In genomic region chr16:85151603-85152413, GRCh38 we compare ENCODE assay signal across 7 cellular contexts. TPM values are rescaled to one million over a fixed set of nuclear protein-coding genes. Genes with fewer than 3 reads are reported as not detected.
DNase-seq lines count a peak whose midpoint lies in the region; ATAC-seq, FAIRE-seq and TF ChIP-seq lines count a peak whose summit lies in the region.

No MANE protein-coding gene starts in this region.

- POLR2A ChIA-PET in activated CD4-positive, alpha-beta memory T cell treated with anti-CD3 and anti-CD28 coated beads for 36 hours (lab: Charles Lee) = no interaction called here

- H3K4me3 ChIP-seq in keratinocyte (ENCODE audit: control insufficient read depth in 2 of 3, extremely low read depth in 1 of 3, insufficient read depth in 2 of 3, low read depth in 1 of 3, low read length in 3 of 3) (no peak overlapping the region), testis (no peak overlapping the region)

- H3K27ac ChIP-seq in keratinocyte (ENCODE audit: control insufficient read depth, insufficient read depth, low read length) (no peak overlapping the region), testis (no peak overlapping the region)

- ATAC-seq in HG02798 (IDR thresholded peaks at IDR 0.05; ENCODE audit: poor library complexity, unreplicated experiment) (peak; percentile 57), T-helper 17 cell (no peak)

- peaks cover 18% of the 10 kb centered on the region for H3K4me1 ChIP-seq in keratinocyte (ENCODE audit: control insufficient read depth, extremely low read depth, insufficient read depth, low read length)
- peaks cover 26% of the 10 kb centered on the region for H3K4me1 ChIP-seq in testis

- DNase-seq in astrocyte of the hippocampus (ENCODE audit: low read depth, low spot score) (peak; percentile 91), keratinocyte (ENCODE audit: low read depth, low spot score) (no peak), testis (peak; percentile 76), T-helper 17 cell (no peak), MV-4-11 (lab: John Stamatoyannopoulos, UW) (no peak)
- no peak for DNase-seq in activated CD4-positive, alpha-beta memory T cell treated with anti-CD3 and anti-CD28 coated beads for 36 hours

- TF ChIP-seq CTCF in keratinocyte (optimal IDR thresholded peaks at IDR 0.05 in 1 of 3, IDR thresholded peaks at IDR 0.05 in 1 of 3, conservative IDR thresholded peaks at IDR 0.05 in 1 of 3; ENCODE audit: extremely low read depth in 1 of 3, insufficient read depth in 2 of 3, low read length in 3 of 3) (no peak), testis (IDR thresholded peaks at IDR 0.05) (no peak)

- peaks cover 10% of the 10 kb centered on the region for H3K4me1 Mint-ChIP-seq in T-helper 17 cell
- no peaks in the 10 kb centered on the region for H3K4me1 Mint-ChIP-seq in activated CD4-positive, alpha-beta memory T cell treated with anti-CD3 and anti-CD28 coated beads for 36 hours (ENCODE audit: low read depth)

- no peaks in the 10 kb centered on the region for H3K9me1 ChIP-seq in keratinocyte (ENCODE audit: control insufficient read depth, extremely low read depth, insufficient read depth, low read length)

- 59 to 80% methylated on average over 6 to 24 of the region's 24 CpGs for WGBS in testis, 2 donors

- no peaks in the 10 kb centered on the region for H3K79me2 ChIP-seq in keratinocyte (ENCODE audit: control insufficient read depth, insufficient read depth, low read length)

- peak; percentile 73 for FAIRE-seq in keratinocyte (lab: Jason Lieb, UNC)

- H2AFZ ChIP-seq in keratinocyte (ENCODE audit: control insufficient read depth, low read length) = peak overlapping the region; percentile 47

- H4K20me1 ChIP-seq in keratinocyte (ENCODE audit: control insufficient read depth, extremely low read depth, insufficient read depth, low read length) = no peaks in the 10 kb centered on the region

- dilution Hi-C loops in keratinocyte (cut with MboI; ENCODE audit: extremely low pct_ligation_motif_present, low sequenced_read_pairs) = no loop called here

- H3K27ac Mint-ChIP-seq in T-helper 17 cell = no peak overlapping the region
- no peak overlapping the region for H3K27ac Mint-ChIP-seq in activated CD4-positive, alpha-beta memory T cell treated with anti-CD3 and anti-CD28 coated beads for 36 hours

- peaks cover 14% of the 10 kb centered on the region for H3K27me3 Mint-ChIP-seq in T-helper 17 cell
- no peaks in the 10 kb centered on the region for H3K27me3 Mint-ChIP-seq in activated CD4-positive, alpha-beta memory T cell treated with anti-CD3 and anti-CD28 coated beads for 36 hours

- peaks cover 8% of the 10 kb centered on the region for H3K36me3 Mint-ChIP-seq in T-helper 17 cell (ENCODE audit: low read depth)
- no peaks in the 10 kb centered on the region for H3K36me3 Mint-ChIP-seq in activated CD4-positive, alpha-beta memory T cell treated with anti-CD3 and anti-CD28 coated beads for 36 hours

- H3K9me3 ChIP-seq in keratinocyte (ENCODE audit: control insufficient read depth, low read depth, low read length) (no peaks in the 10 kb centered on the region), testis (no peaks in the 10 kb centered on the region), T-helper 17 cell (ENCODE audit: control insufficient read depth, low read length, poor library complexity, severe bottlenecking) (no peaks in the 10 kb centered on the region)

- no peaks in the 10 kb centered on the region for H3K36me3 ChIP-seq in keratinocyte (ENCODE audit: control insufficient read depth in 2 of 2, extremely low read depth in 1 of 2, insufficient read depth in 2 of 2, low read length in 2 of 2)
- no peaks in the 10 kb centered on the region for H3K36me3 ChIP-seq in testis (ENCODE audit: low read depth, missing control alignments)

- H3K27me3 ChIP-seq in keratinocyte (ENCODE audit: control insufficient read depth, extremely low read depth, insufficient read depth, low read length) (peaks cover 14% of the 10 kb centered on the region), testis (no peaks in the 10 kb centered on the region)

- no peak overlapping the region for H3K4me3 Mint-ChIP-seq in T-helper 17 cell
- H3K4me3 Mint-ChIP-seq in activated CD4-positive, alpha-beta memory T cell treated with anti-CD3 and anti-CD28 coated beads for 36 hours = no peak overlapping the region

- intact Hi-C loops in testis (cut with DNase I; ENCODE audit: low total_unique reads) = no loop called here
- intact Hi-C loops in activated CD4-positive, alpha-beta memory T cell treated with anti-CD3 and anti-CD28 coated beads for 36 hours (cut with micrococcal nuclease) = no loop called here

- peak overlapping the region; percentile 37 for H3K4me2 ChIP-seq in keratinocyte (ENCODE audit: control insufficient read depth, extremely low read depth, insufficient read depth, low read depth, low read length)

- TF ChIP-seq POLR2A in testis (IDR thresholded peaks at IDR 0.05) = no peak

- H3K9me3 Mint-ChIP-seq in activated CD4-positive, alpha-beta memory T cell treated with anti-CD3 and anti-CD28 coated beads for 36 hours = no peaks in the 10 kb centered on the region

- H3K9ac ChIP-seq in keratinocyte (ENCODE audit: control insufficient read depth, extremely low read depth, insufficient read depth, low read length) = no peak overlapping the region

- CTCF ChIA-PET in activated CD4-positive, alpha-beta memory T cell treated with anti-CD3 and anti-CD28 coated beads for 36 hours (lab: Charles Lee) = no interaction called here

RNA-seq across cellular contexts. Expression of gene CIBAR2, which starts 39.5 kb away (rescaled TPM):
- polyA plus RNA-seq in keratinocyte (not detected in 3 replicates), testis (ENCODE audit: insufficient read depth, low read depth, low replicate concordance) (1.6 TPM)
- not detected for polyA plus RNA-seq in keratinocyte (2011; ENCODE audit: low read depth)
- polyA plus RNA-seq in keratinocyte (2011; cell fraction: cytosol; rRNA removed) = not detected in 2 replicates
- polyA plus RNA-seq in keratinocyte (2011; cell fraction: nucleus; rRNA removed) = not detected in 2 replicates
- not detected in 2 replicates for polyA plus RNA-seq in keratinocyte (2012; ENCODE audit: low replicate concordance)
- polyA minus RNA-seq in keratinocyte = not detected in 3 replicates
- polyA minus RNA-seq in keratinocyte (2011; cell fraction: cytosol; rRNA and poly(A)+ RNA removed) = not detected
- polyA minus RNA-seq in keratinocyte (2011; cell fraction: nucleus; rRNA and poly(A)+ RNA removed) = not detected in 2 replicates
- total RNA-seq in testis (under 1 TPM in 1 of 2 donors, not detected in 1; 0.24 TPM), T-helper 17 cell (not detected)
- not detected for total RNA-seq in activated CD4-positive, alpha-beta memory T cell treated with anti-CD3 and anti-CD28 coated beads for 36 hours

Comparison
In these comparisons a context has a peak if more than half of its experiments do, and no peak if none do; other contexts are left out.
1. DNase-seq: peak in astrocyte of the hippocampus (single experiment) and testis (single experiment); none in keratinocyte (single experiment), T-helper 17 cell (0 of 3), MV-4-11 (single experiment) and activated CD4-positive, alpha-beta memory T cell treated with anti-CD3 and anti-CD28 coated beads for 36 hours (single experiment).